8 cellular contexts compared by ENCODE assay signal in genomic region chr18:3703732-3704176, GRCh38.
A peak's percentile ranks its signal among the peaks of the same experiment; 100 is the strongest.
DNase-seq lines count a peak whose midpoint lies in the region; TF ChIP-seq lines count a peak whose summit lies in the region.

No MANE protein-coding gene starts in this region.

- no peak overlapping the region for H3K4me3 Mint-ChIP-seq in endothelial cell (ENCODE audit: unreplicated experiment)

- in situ Hi-C loops in SK-MEL-5 (cut with HindIII; ENCODE audit: low pct_unique_long_range_greater_than_20kb, low sequenced_read_pairs), result no loop called here

- no peaks in the 10 kb centered on the region for H3K9me2 ChIP-seq in DOHH2 (replicated peaks; ENCODE audit: control insufficient read depth, low read length)

- H3K27me3 ChIP-seq in DOHH2 (ENCODE audit: control insufficient read depth, low read length) (no peaks in the 10 kb centered on the region), uterus (no peaks in the 10 kb centered on the region)

- no peaks in the 10 kb centered on the region for H3K27me3 Mint-ChIP-seq in endothelial cell (ENCODE audit: unreplicated experiment)

- H3K4me3 ChIP-seq in DOHH2 (ENCODE audit: low read length), result no peak overlapping the region
- no peak overlapping the region for H3K4me3 ChIP-seq in uterus

- H3K4me1 ChIP-seq in DOHH2 (ENCODE audit: control insufficient read depth, low read length) (no peaks in the 10 kb centered on the region), uterus (no peaks in the 10 kb centered on the region)

- no peaks in the 10 kb centered on the region for H3K79me2 ChIP-seq in DOHH2 (ENCODE audit: control insufficient read depth, low read length)

- H3K27ac ChIP-seq in DOHH2 (ENCODE audit: low read depth, low read length) (no peak overlapping the region), uterus (no peak overlapping the region)

- H3K4me2 ChIP-seq in DOHH2 (ENCODE audit: low read length), result no peak overlapping the region

- H4K20me1 ChIP-seq in DOHH2 (ENCODE audit: control insufficient read depth, insufficient read depth, low read depth, low read length), result no peaks in the 10 kb centered on the region

- DNase-seq in HS-27A (ENCODE audit: low read depth), result peak; percentile 36
- DNase-seq in SK-MEL-5 (ENCODE audit: low read depth, low spot score), result peak; percentile 77
- DNase-seq in endothelial cell (ENCODE audit: low spot score), result peak; percentile 62
- peak; percentile 65 for DNase-seq in midbrain (lab: John Stamatoyannopoulos, UW)
- DNase-seq in uterus, result peak; percentile 49 to 58
- no peak for DNase-seq in activated CD4-positive, CD25-positive, alpha-beta regulatory T cell (lab: John Stamatoyannopoulos, UW)
- DNase-seq in activated CD8-positive, alpha-beta memory T cell treated with anti-CD3 and anti-CD28 coated beads, Interleukin-2, amount 50 U/mL, for 4 hours, result no peak

- H3K27ac Mint-ChIP-seq in endothelial cell (ENCODE audit: unreplicated experiment), result no peak overlapping the region

- TF ChIP-seq POLR2A in uterus (IDR thresholded peaks at IDR 0.05), result no peak

- no peaks in the 10 kb centered on the region for H3F3A ChIP-seq in DOHH2 (ENCODE audit: control insufficient read depth, insufficient read depth)

- TF ChIP-seq CTCF in DOHH2 (IDR thresholded peaks at IDR 0.05; ENCODE audit: low read depth, low read length, poor library complexity, severe bottlenecking) (peak; percentile 2), endothelial cell (IDR thresholded peaks at IDR 0.05; ENCODE audit: unreplicated experiment) (peak; percentile 39), uterus (IDR thresholded peaks at IDR 0.05) (peak; percentile 45 to 67 (median 58))

- no peaks in the 10 kb centered on the region for H3K36me3 Mint-ChIP-seq in endothelial cell (ENCODE audit: low read depth, unreplicated experiment)

- H3K9me3 ChIP-seq in DOHH2 (ENCODE audit: control insufficient read depth, insufficient read depth, low read length), result no peaks in the 10 kb centered on the region
- H3K9me3 ChIP-seq in uterus, result no peaks in the 10 kb centered on the region

- H3K36me3 ChIP-seq in DOHH2 (ENCODE audit: control insufficient read depth, low read length) (no peaks in the 10 kb centered on the region), uterus (no peaks in the 10 kb centered on the region)

- peaks cover 3% of the 10 kb centered on the region for H3K4me1 Mint-ChIP-seq in endothelial cell (ENCODE audit: unreplicated experiment)

- no peaks in the 10 kb centered on the region for H3K9me3 Mint-ChIP-seq in endothelial cell (ENCODE audit: unreplicated experiment)

- intact Hi-C loops in uterus (cut with DNase I; ENCODE audit: low total_unique reads), result no loop called here

Comparison
In these comparisons a context has a peak if more than half of its experiments do, and no peak if none do; other contexts are left out.
1. CTCF ChIP-seq: peak in every context shown above with its lines; median percentile 58 in uterus; 39 in endothelial cell; 2 in DOHH2.
2. DNase-seq: peak in HS-27A (single experiment), SK-MEL-5 (single experiment), endothelial cell (single experiment), midbrain (single experiment) and uterus (2 of 2); none in activated CD4-positive, CD25-positive, alpha-beta regulatory T cell (0 of 4) and activated CD8-positive, alpha-beta memory T cell treated with anti-CD3 and anti-CD28 coated beads, Interleukin-2, amount 50 U/mL, for 4 hours (single experiment).